In the genomic region with DNA sequence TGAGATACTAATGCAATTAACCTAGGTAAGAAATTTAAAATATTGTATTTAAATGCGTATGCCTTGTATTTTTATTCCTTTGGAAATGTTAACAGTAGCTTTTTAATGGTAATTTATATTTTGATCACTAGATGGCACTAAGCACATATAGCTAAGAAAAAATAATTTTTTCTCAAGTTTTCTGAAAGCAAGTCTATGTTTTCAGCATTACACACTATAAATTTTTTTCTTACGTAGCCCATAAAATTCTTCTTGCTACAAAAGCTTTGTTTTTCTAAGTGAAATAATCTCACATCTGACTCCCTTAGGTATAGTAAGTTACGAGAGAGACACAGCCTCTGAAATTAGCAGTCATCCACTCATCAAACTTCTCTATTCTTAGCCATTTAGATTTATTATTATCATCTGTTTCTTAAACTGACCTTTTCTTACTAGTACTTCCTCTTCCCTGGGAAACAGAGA, we compare ENCODE assay signal across 8 cellular contexts. TPM values are rescaled to one million over a fixed set of nuclear protein-coding genes. Genes with fewer than 3 reads are reported as not detected.
A peak's percentile ranks its signal among the peaks of the same experiment; 100 is the strongest.
DNase-seq lines count a peak whose midpoint lies in the region; ATAC-seq and TF ChIP-seq lines count a peak whose summit lies in the region.

No MANE protein-coding gene starts in this region.

- H2AFZ ChIP-seq in OCI-LY1 (ENCODE audit: low read length), result no peak overlapping the region

- no peaks in the 10 kb centered on the region for H3K27me3 ChIP-seq in heart right ventricle
- no peaks in the 10 kb centered on the region for H3K27me3 ChIP-seq in OCI-LY1 (ENCODE audit: insufficient read depth, low read length)
- H3K27me3 ChIP-seq in vagina, result no peaks in the 10 kb centered on the region

- H3K4me3 Mint-ChIP-seq in stimulated activated memory B cell treated with anti-CD40 and anti-IgM and Interleukin-4, amounts not matched to agents 10 μg/mL and 1 μg/mL and 100 μg/mL, for 72 hours, result no peak overlapping the region

- no peaks in the 10 kb centered on the region for H3K9me3 Mint-ChIP-seq in stimulated activated memory B cell treated with anti-CD40 and anti-IgM and Interleukin-4, amounts not matched to agents 10 μg/mL and 1 μg/mL and 100 μg/mL, for 72 hours

- H3K9me2 ChIP-seq in OCI-LY1 (ENCODE audit: low read depth, low read length), result no peaks in the 10 kb centered on the region

- H3K4me3 ChIP-seq in heart right ventricle (no peak overlapping the region), OCI-LY1 (ENCODE audit: low read depth, low read length, poor library complexity, severe bottlenecking) (no peak overlapping the region), fibroblast of mammary gland (ENCODE audit: control insufficient read depth, low read depth, low read length) (no peak overlapping the region), vagina (no peak overlapping the region)

- H3K4me1 Mint-ChIP-seq in stimulated activated memory B cell treated with anti-CD40 and anti-IgM and Interleukin-4, amounts not matched to agents 10 μg/mL and 1 μg/mL and 100 μg/mL, for 72 hours, result no peaks in the 10 kb centered on the region

- TF ChIP-seq CTCF in heart right ventricle (IDR thresholded peaks at IDR 0.05), result peak in 8 of 9 donors; percentile 11 to 74 (median 60)
- peak; percentile 51; the same call in 1 of the 2 replicates for TF ChIP-seq CTCF in OCI-LY1 (IDR thresholded peaks at IDR 0.05; ENCODE audit: low read length)
- TF ChIP-seq CTCF in fibroblast of mammary gland (conservative IDR thresholded peaks at IDR 0.05; ENCODE audit: control insufficient read depth, insufficient read depth, low read depth, low read length), result peak; percentile 36
- peak in 2 of 3 experiments; percentile 23 to 41 for TF ChIP-seq CTCF in vagina (IDR thresholded peaks at IDR 0.05)

- H3K36me3 Mint-ChIP-seq in stimulated activated memory B cell treated with anti-CD40 and anti-IgM and Interleukin-4, amounts not matched to agents 10 μg/mL and 1 μg/mL and 100 μg/mL, for 72 hours, result peaks cover 9% of the 10 kb centered on the region

- H3K27me3 Mint-ChIP-seq in stimulated activated memory B cell treated with anti-CD40 and anti-IgM and Interleukin-4, amounts not matched to agents 10 μg/mL and 1 μg/mL and 100 μg/mL, for 72 hours, result no peaks in the 10 kb centered on the region

- H3K36me3 ChIP-seq in heart right ventricle (peaks cover 0 to 22% (median 0%) of the 10 kb centered on the region in 9 donors), OCI-LY1 (ENCODE audit: insufficient read depth, low read length) (no peaks in the 10 kb centered on the region), vagina (peaks cover 0 to 6% of the 10 kb centered on the region in 2 donors)

- H3K9me3 ChIP-seq in heart right ventricle (no peaks in the 10 kb centered on the region), OCI-LY1 (ENCODE audit: low read length) (no peaks in the 10 kb centered on the region), vagina (no peaks in the 10 kb centered on the region)

- H4K20me1 ChIP-seq in OCI-LY1 (ENCODE audit: insufficient read depth, low read length), result no peaks in the 10 kb centered on the region

- no peak overlapping the region for H3K4me2 ChIP-seq in OCI-LY1 (ENCODE audit: low read length)

- H3F3A ChIP-seq in OCI-LY1 (ENCODE audit: insufficient read depth, low read length), result no peaks in the 10 kb centered on the region

- H3K27ac ChIP-seq in heart right ventricle (no peak overlapping the region), OCI-LY1 (ENCODE audit: low read depth, low read length, poor library complexity, severe bottlenecking) (no peak overlapping the region), vagina (no peak overlapping the region)

- H3K9ac ChIP-seq in OCI-LY1 (ENCODE audit: low read length), result no peak overlapping the region

- H3K79me2 ChIP-seq in OCI-LY1 (ENCODE audit: insufficient read depth, low read length), result no peaks in the 10 kb centered on the region

- TF ChIP-seq POLR2A in vagina (IDR thresholded peaks at IDR 0.05), result no peak

- 46 to 51% methylated on average over 3 of the region's 3 CpGs for WGBS in heart right ventricle, 2 donors

- H3K4me1 ChIP-seq in heart right ventricle, result peaks cover 0 to 27% (median 3%) of the 10 kb centered on the region in 9 donors
- no peaks in the 10 kb centered on the region for H3K4me1 ChIP-seq in OCI-LY1 (ENCODE audit: insufficient read depth, low read length, severe bottlenecking)
- H3K4me1 ChIP-seq in vagina, result no peaks in the 10 kb centered on the region

- no peak for DNase-seq in heart right ventricle
- DNase-seq in left cardiac atrium, result no peak
- DNase-seq in fibroblast of mammary gland (ENCODE audit: low read depth), result peak; percentile 28
- no peak for DNase-seq in vagina (ENCODE audit: extremely low spot score in 2 of 2)
- no peak for DNase-seq in mesenteric fat pad (ENCODE audit: low spot score)
- DNase-seq in stimulated activated naive CD8-positive, alpha-beta T cell treated with anti-CD3 and anti-CD28 coated beads, Interleukin-15, Interleukin-2, amounts not matched to agents 100 U/mL and 50 U/mL, for 24 hours, result no peak

- no peak overlapping the region for H3K27ac Mint-ChIP-seq in stimulated activated memory B cell treated with anti-CD40 and anti-IgM and Interleukin-4, amounts not matched to agents 10 μg/mL and 1 μg/mL and 100 μg/mL, for 72 hours

- ATAC-seq in heart right ventricle, result no peak
- ATAC-seq in left cardiac atrium, result no peak
- ATAC-seq in stimulated activated memory B cell treated with anti-CD40 and anti-IgM and Interleukin-4, amounts not matched to agents 10 μg/mL and 1 μg/mL and 100 μg/mL, for 72 hours, result no peak
- no peak for ATAC-seq in stimulated activated naive CD8-positive, alpha-beta T cell treated with anti-CD3 and anti-CD28 coated beads, Interleukin-15, Interleukin-2, amounts not matched to agents 100 U/mL and 50 U/mL, for 24 hours

- intact Hi-C loops in heart right ventricle (cut with DNase I) (loop anchor here in 3 of 10 donors (5.0 to 10.0 kb wide), 3 partner anchors 49 to 347 kb away; no protein-coding TSS in a partner anchor), left cardiac atrium (cut with DNase I) (loop anchor here in 1 of 2 donors (5.0 kb wide), 1 partner anchor 314 kb away; no protein-coding TSS in a partner anchor), vagina (cut with DNase I) (no loop called here)

RNA-seq across cellular contexts. Expression of a gene that starts 35.7 kb away (rescaled TPM):
- total RNA-seq in heart right ventricle (10 to 100 TPM; 24.4 to 38.9 (median 28.9) TPM), left cardiac atrium (10 to 100 TPM; 28.0 to 35.0 TPM), vagina (11.8 TPM), mesenteric fat pad (8.5 TPM)
- polyA plus RNA-seq in heart right ventricle, result 10 to 100 TPM in 1 of 2 donors, 1 to 10 TPM in 1; 8.5 to 23.8 TPM
